23 cellular contexts compared by ENCODE assay signal in genomic region chr17:71437176-71437575, GRCh38.
DNase-seq lines count a peak whose midpoint lies in the region; ATAC-seq and TF ChIP-seq lines count a peak whose summit lies in the region.
"Had no signal": no experiment of that assay in that cellular context is flagged by ENCODE, and none has a peak within 500 bp of the region (broad histone marks: within the 10 kb centered on the region; RNA-seq: fewer than 3 reads in every experiment).

No MANE protein-coding gene starts in this region.

- intact Hi-C loops in PC-3 (cut with micrococcal nuclease) (loop anchor here (10.0 kb wide), 2 partner anchors 322 to 958 kb away; no protein-coding TSS in a partner anchor), Calu3 (cut with micrococcal nuclease; ENCODE audit: unreplicated experiment) (no loop called here), sciatic nerve (cut with DNase I) (no loop called here)

- BruUV-seq in PC-3 (replicated peaks; lab: Mats Ljungman, UMichigan) (no TSS peak), Calu3 (replicated peaks; lab: Mats Ljungman, UMichigan) (no TSS peak)

- H3K36me3 Mint-ChIP-seq in chondrocyte (ENCODE audit: low read depth), result no peaks in the 10 kb centered on the region
- H3K36me3 Mint-ChIP-seq in immature natural killer cell, result no peaks in the 10 kb centered on the region
- peaks cover 5% of the 10 kb centered on the region for H3K36me3 Mint-ChIP-seq in Calu3 (ENCODE audit: insufficient read depth, unreplicated experiment)

- H3K4me3 ChIP-seq in AG10803 (ENCODE audit: low read length) (no peak overlapping the region), PC-3 (ENCODE audit: low read length) (no peak overlapping the region)
- H3K4me3 ChIP-seq: HAP-1 had no signal

- no peaks in the 10 kb centered on the region for H4K20me1 ChIP-seq in PC-3 (ENCODE audit: low read length)

- H3K27ac ChIP-seq in PC-3 (ENCODE audit: low read length), result peak overlapping the region; percentile 51
- H3K27ac ChIP-seq: RWPE1 had no signal

- no peaks in the 10 kb centered on the region for H3K9me3 ChIP-seq in PC-3 (ENCODE audit: low read length)
- H3K9me3 ChIP-seq: HAP-1 had no signal

- no peak overlapping the region for H3K4me3 Mint-ChIP-seq in chondrocyte (ENCODE audit: unreplicated experiment)
- H3K4me3 Mint-ChIP-seq in immature natural killer cell, result no peak overlapping the region
- no peak overlapping the region for H3K4me3 Mint-ChIP-seq in Calu3 (ENCODE audit: low read depth, unreplicated experiment)
- H3K4me3 Mint-ChIP-seq: HFFc6 had no signal

- no peaks in the 10 kb centered on the region for H3K9me2 ChIP-seq in PC-3 (replicated peaks; ENCODE audit: low read length)

- H3K9me3 Mint-ChIP-seq in chondrocyte (ENCODE audit: low read depth), result no peaks in the 10 kb centered on the region
- peaks cover 5 to 29% (median 13%) of the 10 kb centered on the region in 6 donors for H3K9me3 Mint-ChIP-seq in immature natural killer cell
- no peaks in the 10 kb centered on the region for H3K9me3 Mint-ChIP-seq in Calu3 (ENCODE audit: low read depth, unreplicated experiment)
- H3K9me3 Mint-ChIP-seq: HFFc6 had no signal

- CTCF ChIA-PET in PC-3 (lab: Charles Lee) (no interaction called here), Calu3 (lab: Charles Lee) (no interaction called here)

- H3K79me2 ChIP-seq in PC-3 (ENCODE audit: low read length), result no peaks in the 10 kb centered on the region

- H3K27me3 Mint-ChIP-seq in chondrocyte (ENCODE audit: low read depth) (no peaks in the 10 kb centered on the region), immature natural killer cell (ENCODE audit: low read depth in 3 of 3) (no peaks in the 10 kb centered on the region), Calu3 (ENCODE audit: unreplicated experiment) (no peaks in the 10 kb centered on the region)

- H3K4me1 Mint-ChIP-seq in chondrocyte (ENCODE audit: low read depth), result peaks cover 52% of the 10 kb centered on the region
- no peaks in the 10 kb centered on the region for H3K4me1 Mint-ChIP-seq in immature natural killer cell
- peaks cover 35% of the 10 kb centered on the region for H3K4me1 Mint-ChIP-seq in Calu3 (ENCODE audit: low read depth, unreplicated experiment)

- ATAC-seq in PC-3, result no peak
- ATAC-seq in sciatic nerve, result no peak
- ATAC-seq: Panc1 had no signal

- peak overlapping the region; percentile 73 for H3K27ac Mint-ChIP-seq in chondrocyte (ENCODE audit: unreplicated experiment)
- H3K27ac Mint-ChIP-seq in immature natural killer cell, result no peak overlapping the region
- no peak overlapping the region for H3K27ac Mint-ChIP-seq in Calu3 (ENCODE audit: unreplicated experiment)
- H3K27ac Mint-ChIP-seq: HFFc6 had no signal

- no peaks in the 10 kb centered on the region for H3K27me3 ChIP-seq in PC-3 (ENCODE audit: low read length)

- no peaks in the 10 kb centered on the region for H3K36me3 ChIP-seq in PC-3 (ENCODE audit: low read depth, low read length)
- H3K36me3 ChIP-seq: HAP-1 had no signal

- H3K4me1 ChIP-seq in PC-3 (ENCODE audit: insufficient read depth, low read length), result peaks cover 78% of the 10 kb centered on the region
- H3K4me1 ChIP-seq: HAP-1 had no signal

- no peak overlapping the region for H3K4me2 ChIP-seq in PC-3 (ENCODE audit: low read length)

- no peak overlapping the region; the same call in 1 of the 2 replicates for H3K9ac ChIP-seq in PC-3 (ENCODE audit: low read length)

- peaks cover 7% of the 10 kb centered on the region for H3F3A ChIP-seq in PC-3 (ENCODE audit: low read length, unreplicated experiment)

- no peak overlapping the region for H2AFZ ChIP-seq in PC-3 (ENCODE audit: low read length)

- POLR2A ChIA-PET in PC-3 (lab: Charles Lee; ENCODE audit: unreplicated experiment), result no interaction called here

- DNase-seq in AG10803 (ENCODE audit: low read depth) (peak; percentile 35), PC-3 (no peak), chondrocyte (ENCODE audit: low spot score) (no peak), iris pigment epithelial cell (ENCODE audit: low read depth) (peak; percentile 23), immature natural killer cell (no peak), Calu3 (no peak), sciatic nerve (ENCODE audit: low spot score) (no peak)
- no peak for DNase-seq in stimulated activated CD4-positive, alpha-beta T cell treated with anti-CD3 and anti-CD28 coated beads, Interleukin-4, amount 100 ng/mL, for 1 hour
- DNase-seq: 8988T, ACHN, GOT3, HFFc6, KG1, NCI-H1092, NCI-H1417 treated with DMSO at 0.1 percent for 48 hours, NCI-H1694 treated with DMSO at 0.1 percent for 48 hours, NCI-H2081, NCI-H2227 treated with DMSO at 0.1 percent for 48 hours, NCI-H526 treated with DMSO at 0.1 percent for 48 hours, SHP77 treated with DMSO at 0.1 percent for 48 hours had no signal

- TF ChIP-seq CTCF in AG10803 (conservative IDR thresholded peaks at IDR 0.05; ENCODE audit: low read length), result no peak
- TF ChIP-seq CTCF in PC-3 (conservative IDR thresholded peaks at IDR 0.05; ENCODE audit: low read depth, low read length), result no peak
- TF ChIP-seq CTCF in chondrocyte (IDR thresholded peaks at IDR 0.05), result no peak
- no peak for TF ChIP-seq CTCF in Calu3 (IDR thresholded peaks at IDR 0.05; ENCODE audit: unreplicated experiment)

Comparison
In these comparisons a context has a peak if more than half of its experiments do, and no peak if none do; other contexts are left out.
1. DNase-seq: peak in AG10803 (single experiment) and iris pigment epithelial cell (single experiment); none in PC-3 (single experiment), chondrocyte (single experiment), immature natural killer cell (0 of 3), Calu3 (single experiment), sciatic nerve (single experiment) and stimulated activated CD4-positive, alpha-beta T cell treated with anti-CD3 and anti-CD28 coated beads, Interleukin-4, amount 100 ng/mL, for 1 hour (single experiment).